Comparison of ENCODE assay signal across 11 cellular contexts in genomic region chr7:40826419-40827216, GRCh38.
DNase-seq lines count a peak whose midpoint lies in the region; ATAC-seq and TF ChIP-seq lines count a peak whose summit lies in the region.
"Had no signal": no experiment of that assay in that cellular context is flagged by ENCODE, and none has a peak within 500 bp of the region (broad histone marks: within the 10 kb centered on the region; RNA-seq: fewer than 3 reads in every experiment).

No MANE protein-coding gene starts in this region.

- no peak for TF ChIP-seq CTCF in coronary artery (IDR thresholded peaks at IDR 0.05)
- TF ChIP-seq CTCF in tibial artery (IDR thresholded peaks at IDR 0.05): no peak

- H4K8ac ChIP-seq in mesendoderm (ENCODE audit: low read depth, low read length): no peak overlapping the region

- H2BK120ac ChIP-seq in mesendoderm (ENCODE audit: low read depth, low read length): no peak overlapping the region

- H2BK5ac ChIP-seq in mesendoderm (ENCODE audit: low read length): no peak overlapping the region

- H4K5ac ChIP-seq in mesendoderm (ENCODE audit: low read length): no peak overlapping the region

- no peak overlapping the region for H3K9ac ChIP-seq in mesendoderm (ENCODE audit: low read length)

- H3K4me3 ChIP-seq in coronary artery: no peak overlapping the region
- H3K4me3 ChIP-seq in mesendoderm (ENCODE audit: low read length): no peak overlapping the region
- no peak overlapping the region for H3K4me3 ChIP-seq in tibial artery
- H3K4me3 ChIP-seq: K562 had no signal

- ATAC-seq in HG03442 (IDR thresholded peaks at IDR 0.05; ENCODE audit: unreplicated experiment): no peak
- ATAC-seq: K562 had no signal

- H3K4ac ChIP-seq in mesendoderm (ENCODE audit: low read depth, low read length): no peak overlapping the region

- H3K27ac ChIP-seq in coronary artery (peak overlapping the region; percentile 45 to 82), mesendoderm (ENCODE audit: low read depth, low read length) (no peak overlapping the region), tibial artery (peak overlapping the region; percentile 76 to 83)

- DNase-seq in NCI-H226 (peak; percentile 26), coronary artery (ENCODE audit: low spot score) (no peak), mesendoderm (peak; percentile 65), tibial artery (no peak), NCI-H526 (lab: John Stamatoyannopoulos, UW) (no peak), cerebellar nuclear complex (lab: John Stamatoyannopoulos, UW) (no peak)
- DNase-seq: activated CD4-positive, alpha-beta T cell treated with anti-CD3 and anti-CD28 coated beads for 4 hours; activated naive CD4-positive, alpha-beta T cell treated with anti-CD3 and anti-CD28 coated beads, Interleukin-2, amount 10 ng/mL, durations not matched to agents 7 days and 5 days; stimulated activated CD8-positive, alpha-beta memory T cell treated with anti-CD3 and anti-CD28 coated beads, Interleukin-4, amount 100 ng/mL, for 48 hours had no signal

- no peaks in the 10 kb centered on the region for H3K27me3 ChIP-seq in mesendoderm (ENCODE audit: insufficient read depth, low read length, poor library complexity)
- H3K27me3 ChIP-seq in tibial artery: no peaks in the 10 kb centered on the region

- H3K36me3 ChIP-seq in mesendoderm (ENCODE audit: control insufficient read depth, insufficient read depth, low read length) (no peaks in the 10 kb centered on the region), tibial artery (no peaks in the 10 kb centered on the region)

- H2AK5ac ChIP-seq in mesendoderm (ENCODE audit: low read length): no peak overlapping the region

- intact Hi-C loops in tibial artery (cut with DNase I; ENCODE audit: low total_unique reads): no loop called here

- H3K18ac ChIP-seq in mesendoderm (ENCODE audit: low read length): no peak overlapping the region

- no peaks in the 10 kb centered on the region for H3K79me2 ChIP-seq in mesendoderm (ENCODE audit: control insufficient read depth, insufficient read depth, low read length)

- H3K79me1 ChIP-seq in mesendoderm (ENCODE audit: low read length): no peaks in the 10 kb centered on the region

- no peaks in the 10 kb centered on the region for H3K9me3 ChIP-seq in tibial artery

- no peak overlapping the region for H3K4me2 ChIP-seq in mesendoderm (ENCODE audit: low read length)

- no CpG with 5 or more reads among the region's 3 CpGs for whole genome bisulfite sequencing in mesendoderm (ENCODE audit: extremely low coverage, insufficient coverage, low lambda C conversion rate)

- no peak overlapping the region for H3K56ac ChIP-seq in mesendoderm (ENCODE audit: low read length)

- H3K23ac ChIP-seq in mesendoderm (ENCODE audit: low read length): no peak overlapping the region

- H3K4me1 ChIP-seq in mesendoderm (ENCODE audit: control insufficient read depth, low read depth, low read length) (no peaks in the 10 kb centered on the region), tibial artery (peaks cover 0 to 80% (median 35%) of the 10 kb centered on the region in 4 donors)

- no peak overlapping the region for H2BK15ac ChIP-seq in mesendoderm (replicated peaks; ENCODE audit: low read depth)

Comparison
In these comparisons a context has a peak if more than half of its experiments do, and no peak if none do; other contexts are left out.
1. DNase-seq: peak in NCI-H226 (single experiment) and mesendoderm (single experiment); none in coronary artery (single experiment), tibial artery (0 of 2), NCI-H526 (0 of 2) and cerebellar nuclear complex (0 of 2).